ENCODE assay signal across 8 cellular contexts in the genomic region with DNA sequence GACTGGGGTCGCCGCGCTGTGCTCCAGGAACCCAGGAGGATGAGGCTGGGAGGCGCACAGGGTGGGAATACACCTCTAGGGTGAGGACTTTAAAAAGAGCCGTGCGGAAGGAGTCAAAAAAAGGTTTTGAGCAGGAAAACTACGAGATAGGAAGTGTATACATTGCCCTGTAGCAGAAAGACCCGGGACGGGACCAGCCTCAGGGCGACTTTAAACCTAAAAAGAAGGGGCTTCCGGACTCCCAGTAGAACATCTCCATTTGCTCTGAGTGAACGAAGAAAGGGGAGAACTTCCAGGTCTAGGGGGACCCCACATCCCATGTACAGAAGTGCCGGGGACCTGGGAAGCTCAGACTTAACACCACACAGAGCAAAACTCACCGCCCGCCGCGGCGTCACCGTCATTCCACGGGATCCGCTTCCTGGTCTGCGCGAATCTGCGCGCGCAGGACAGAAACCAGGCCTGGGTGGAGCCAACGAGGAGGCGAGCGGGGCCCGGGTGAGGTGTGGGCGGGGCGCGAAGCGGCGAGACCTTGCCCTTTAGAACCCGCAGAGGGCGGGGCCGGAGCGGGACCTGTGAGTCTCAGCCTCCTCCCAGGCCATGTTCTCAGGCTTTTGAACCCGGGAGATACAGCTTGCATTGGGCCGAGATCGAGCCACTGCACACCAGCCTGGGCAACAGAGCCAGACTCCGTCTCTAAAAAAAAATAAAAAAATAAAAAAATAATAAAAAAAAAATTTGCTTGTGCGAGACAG. TPM values are rescaled to one million over a fixed set of nuclear protein-coding genes. Genes with fewer than 3 reads are reported as not detected.
A peak's percentile ranks its signal among the peaks of the same experiment; 100 is the strongest.
DNase-seq lines count a peak whose midpoint lies in the region; ATAC-seq and TF ChIP-seq lines count a peak whose summit lies in the region.
"Not testable (repeated sequence)": the region's sequence is repeated elsewhere in the genome, so short reads cannot be mapped to it uniquely, and the experiment has no call there.

A gene (minus strand): TSS at position 428 of the 755 bp plus-strand sequence. CDS start 3,675 bp downstream, outside the sequence.

- peak; percentile 40 for DNase-seq in GM10248 (ENCODE audit: extremely low spot score)
- DNase-seq in NB4 (ENCODE audit: low read depth) = peak; percentile 75
- peak; percentile 29 for DNase-seq in T-helper 22 cell (ENCODE audit: low read depth)
- peak; percentile 37 for DNase-seq in amniotic epithelial cell (ENCODE audit: low read depth)
- DNase-seq in heart right ventricle = peak; percentile 67 to 80
- DNase-seq in suprapubic skin (ENCODE audit: low spot score in 2 of 2) = peak; percentile 76 to 81

- H3K27me3 ChIP-seq in heart right ventricle; parathyroid adenoma (ENCODE audit: control insufficient read depth, insufficient read depth, low read length); suprapubic skin: not testable (repeated sequence)

- H3K4me2 ChIP-seq in parathyroid adenoma (ENCODE audit: low read length) = peak within 1 kb of the TSS; percentile 78

- peak; percentile 98 for ATAC-seq in HG02610 (IDR thresholded peaks at IDR 0.05; ENCODE audit: unreplicated experiment)
- peak; percentile 100 for ATAC-seq in heart right ventricle

- intact Hi-C loops in heart right ventricle (cut with DNase I) = loop anchor here in 2 of 10 donors (2.0 to 5.0 kb wide), 2 partner anchors 35 to 36 kb away; a partner anchor contains a TSS

- peak within 1 kb of the TSS; percentile 38 for H2AFZ ChIP-seq in parathyroid adenoma

- not testable (repeated sequence) for TF ChIP-seq EP300 in suprapubic skin (IDR thresholded peaks at IDR 0.05)

- H3K27ac ChIP-seq in heart right ventricle = peak within 1 kb of the TSS in 9 of 10 donors; percentile 28 to 77 (median 70)
- not testable (repeated sequence) for H3K27ac ChIP-seq in parathyroid adenoma
- peak within 1 kb of the TSS; percentile 56 for H3K27ac ChIP-seq in suprapubic skin

- H3K4me3 ChIP-seq in NB4 (ENCODE audit: low read depth, low read length) (peak within 1 kb of the TSS; percentile 81), heart right ventricle (peak within 1 kb of the TSS; percentile 38 to 82 (median 64)), parathyroid adenoma (ENCODE audit: low read depth, low read length) (peak within 1 kb of the TSS; percentile 61), suprapubic skin (peak within 1 kb of the TSS; percentile 67)

- POLR2A ChIA-PET in GM10248 (lab: Yijun Ruan, JAX) = interaction anchor here (0.6 kb wide), 1 partner anchor 1131 kb away, joined by 3 read pairs; no protein-coding TSS in a partner anchor

- not testable (repeated sequence) for H3K9ac ChIP-seq in parathyroid adenoma

- not testable (repeated sequence) for H3K9me3 ChIP-seq in heart right ventricle; parathyroid adenoma (ENCODE audit: control insufficient read depth, low read length); suprapubic skin

- TF ChIP-seq POLR2A in NB4 (IDR thresholded peaks at IDR 0.05; ENCODE audit: extremely low read depth, insufficient read length) = peak; percentile 54
- TF ChIP-seq POLR2A in suprapubic skin (IDR thresholded peaks at IDR 0.05) = not testable (repeated sequence)

- 1 to 4% methylated on average over 22 to 37 of the region's 44 CpGs for WGBS in heart right ventricle, 2 donors
- 3% methylated on average over 27 of the region's 44 CpGs for WGBS in suprapubic skin

- not testable (repeated sequence) for H3K79me2 ChIP-seq in parathyroid adenoma

- CTCF ChIA-PET in GM10248 (lab: Yijun Ruan, JAX) = interaction anchor here (0.6 kb wide), 1 partner anchor 11 kb away, joined by 4 read pairs; no protein-coding TSS in a partner anchor

- peaks cover 0 to 19% (median 0%) of the 10 kb centered on the region in 9 donors for H3K36me3 ChIP-seq in heart right ventricle
- not testable (repeated sequence) for H3K36me3 ChIP-seq in parathyroid adenoma (ENCODE audit: control insufficient read depth, insufficient read depth, low read length)
- H3K36me3 ChIP-seq in suprapubic skin = peaks cover 14% of the 10 kb centered on the region

- TF ChIP-seq CTCF in GM10248 (IDR thresholded peaks at IDR 0.05; ENCODE audit: control extremely low read depth, extremely low read depth, low read depth, missing control alignments); NB4 (IDR thresholded peaks at IDR 0.05; ENCODE audit: low read depth, low read length); parathyroid adenoma (IDR thresholded peaks at IDR 0.05); suprapubic skin (IDR thresholded peaks at IDR 0.05): not testable (repeated sequence)
- TF ChIP-seq CTCF in heart right ventricle (IDR thresholded peaks at IDR 0.05) = peak in 1 of 9 donors; percentile 20

- H3K4me1 ChIP-seq in heart right ventricle = peaks cover 0 to 12% (median 6%) of the 10 kb centered on the region in 9 donors
- H3K4me1 ChIP-seq in parathyroid adenoma, suprapubic skin: not testable (repeated sequence)

RNA-seq across cellular contexts. Expression of the gene that starts here (rescaled TPM):
- total RNA-seq in heart right ventricle (10 to 100 TPM in 3 of 10 donors, 1 to 10 TPM in 7; 3.6 to 11.4 (median 9.4) TPM), suprapubic skin (10 to 100 TPM; 10.0 to 16.7 (median 14.9) TPM)
- polyA plus RNA-seq in heart right ventricle = 1 to 10 TPM; 1.4 to 2.9 TPM
